ENCODE assay signal across 1 cellular context in the genomic region with DNA sequence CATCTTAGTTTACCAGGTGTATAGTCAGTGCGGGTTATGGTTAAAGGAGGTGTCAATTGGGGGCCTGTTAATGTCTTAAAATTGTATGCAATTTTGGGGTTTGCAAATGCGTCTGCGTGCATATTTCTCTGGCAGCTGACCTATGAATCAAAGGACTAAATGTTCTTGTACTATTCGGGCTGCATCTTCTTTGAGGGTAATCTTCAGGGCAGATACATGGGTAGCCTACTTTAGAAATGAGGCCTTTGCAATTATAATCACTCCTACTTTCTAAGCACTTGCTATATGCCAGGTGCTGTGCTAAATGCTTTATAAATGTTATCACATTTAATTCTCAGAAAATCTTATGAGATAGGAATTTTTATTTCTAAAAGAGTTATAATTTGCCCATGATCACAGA.
TF ChIP-seq lines count a peak whose summit lies in the region.

No MANE protein-coding gene starts in this region.

TF ChIP-seq in GM23338, 12 proteins besides CTCF, POLR2A, EP300 and RAD21 (continued from another document):
- no peak for TF ChIP-seq ZNF331 (CRISPR knock-in tag; IDR thresholded peaks at IDR 0.05; ENCODE audit: low read depth)
- TF ChIP-seq EZH2phosphoT487 (IDR thresholded peaks at IDR 0.05; ENCODE audit: unreplicated experiment) = no peak
- TF ChIP-seq EZH2 (IDR thresholded peaks at IDR 0.05; ENCODE audit: low read depth, unreplicated experiment) = no peak
- TF ChIP-seq POLR2AphosphoS5 (IDR thresholded peaks at IDR 0.05; ENCODE audit: low read depth) = no peak
- TF ChIP-seq NANOG (IDR thresholded peaks at IDR 0.05; ENCODE audit: borderline replicate concordance) = no peak
- no peak for TF ChIP-seq ZNF114 (CRISPR knock-in tag; IDR thresholded peaks at IDR 0.05)
- no peak for TF ChIP-seq REST (IDR thresholded peaks at IDR 0.05; ENCODE audit: unreplicated experiment)
